In genomic region chr2:118046628-118047210, GRCh38 we compare ENCODE assay signal across 1 cellular context.
TF ChIP-seq lines count a peak whose summit lies in the region.

No MANE protein-coding gene starts in this region.

TF ChIP-seq in HepG2, 621 proteins besides CTCF, POLR2A, EP300 and RAD21 (continued from another document and continues in another):
- TF ChIP-seq, protein P1, sequence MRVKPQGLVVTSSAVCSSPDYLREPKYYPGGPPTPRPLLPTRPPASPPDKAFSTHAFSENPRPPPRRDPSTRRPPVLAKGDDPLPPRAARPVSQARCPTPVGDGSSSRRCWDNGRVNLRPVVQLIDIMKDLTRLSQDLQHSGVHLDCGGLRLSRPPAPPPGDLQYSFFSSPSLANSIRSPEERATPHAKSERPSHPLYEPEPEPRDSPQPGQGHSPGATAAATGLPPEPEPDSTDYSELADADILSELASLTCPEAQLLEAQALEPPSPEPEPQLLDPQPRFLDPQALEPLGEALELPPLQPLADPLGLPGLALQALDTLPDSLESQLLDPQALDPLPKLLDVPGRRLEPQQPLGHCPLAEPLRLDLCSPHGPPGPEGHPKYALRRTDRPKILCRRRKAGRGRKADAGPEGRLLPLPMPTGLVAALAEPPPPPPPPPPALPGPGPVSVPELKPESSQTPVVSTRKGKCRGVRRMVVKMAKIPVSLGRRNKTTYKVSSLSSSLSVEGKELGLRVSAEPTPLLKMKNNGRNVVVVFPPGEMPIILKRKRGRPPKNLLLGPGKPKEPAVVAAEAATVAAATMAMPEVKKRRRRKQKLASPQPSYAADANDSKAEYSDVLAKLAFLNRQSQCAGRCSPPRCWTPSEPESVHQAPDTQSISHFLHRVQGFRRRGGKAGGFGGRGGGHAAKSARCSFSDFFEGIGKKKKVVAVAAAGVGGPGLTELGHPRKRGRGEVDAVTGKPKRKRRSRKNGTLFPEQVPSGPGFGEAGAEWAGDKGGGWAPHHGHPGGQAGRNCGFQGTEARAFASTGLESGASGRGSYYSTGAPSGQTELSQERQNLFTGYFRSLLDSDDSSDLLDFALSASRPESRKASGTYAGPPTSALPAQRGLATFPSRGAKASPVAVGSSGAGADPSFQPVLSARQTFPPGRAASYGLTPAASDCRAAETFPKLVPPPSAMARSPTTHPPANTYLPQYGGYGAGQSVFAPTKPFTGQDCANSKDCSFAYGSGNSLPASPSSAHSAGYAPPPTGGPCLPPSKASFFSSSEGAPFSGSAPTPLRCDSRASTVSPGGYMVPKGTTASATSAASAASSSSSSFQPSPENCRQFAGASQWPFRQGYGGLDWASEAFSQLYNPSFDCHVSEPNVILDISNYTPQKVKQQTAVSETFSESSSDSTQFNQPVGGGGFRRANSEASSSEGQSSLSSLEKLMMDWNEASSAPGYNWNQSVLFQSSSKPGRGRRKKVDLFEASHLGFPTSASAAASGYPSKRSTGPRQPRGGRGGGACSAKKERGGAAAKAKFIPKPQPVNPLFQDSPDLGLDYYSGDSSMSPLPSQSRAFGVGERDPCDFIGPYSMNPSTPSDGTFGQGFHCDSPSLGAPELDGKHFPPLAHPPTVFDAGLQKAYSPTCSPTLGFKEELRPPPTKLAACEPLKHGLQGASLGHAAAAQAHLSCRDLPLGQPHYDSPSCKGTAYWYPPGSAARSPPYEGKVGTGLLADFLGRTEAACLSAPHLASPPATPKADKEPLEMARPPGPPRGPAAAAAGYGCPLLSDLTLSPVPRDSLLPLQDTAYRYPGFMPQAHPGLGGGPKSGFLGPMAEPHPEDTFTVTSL (CRISPR knock-in tag; IDR thresholded peaks at IDR 0.05; ENCODE audit: borderline replicate concordance): no peak
- TF ChIP-seq FOXO1 (CRISPR knock-in tag; IDR thresholded peaks at IDR 0.05): no peak
- no peak for TF ChIP-seq SRY (CRISPR knock-in tag; IDR thresholded peaks at IDR 0.05)
- no peak for TF ChIP-seq ZNF383 (CRISPR knock-in tag; IDR thresholded peaks at IDR 0.05; ENCODE audit: borderline replicate concordance)
- no peak for TF ChIP-seq CHD4 (IDR thresholded peaks at IDR 0.05; ENCODE audit: borderline replicate concordance, low read length)
- no peak for TF ChIP-seq HMG20A (CRISPR knock-in tag; IDR thresholded peaks at IDR 0.05; ENCODE audit: borderline replicate concordance)
- TF ChIP-seq TARDBP (CRISPR knock-in tag; IDR thresholded peaks at IDR 0.05): 0 out of 2 replicates have a peak, but pooled peaks have one; percentile 17
- TF ChIP-seq, protein P2, sequence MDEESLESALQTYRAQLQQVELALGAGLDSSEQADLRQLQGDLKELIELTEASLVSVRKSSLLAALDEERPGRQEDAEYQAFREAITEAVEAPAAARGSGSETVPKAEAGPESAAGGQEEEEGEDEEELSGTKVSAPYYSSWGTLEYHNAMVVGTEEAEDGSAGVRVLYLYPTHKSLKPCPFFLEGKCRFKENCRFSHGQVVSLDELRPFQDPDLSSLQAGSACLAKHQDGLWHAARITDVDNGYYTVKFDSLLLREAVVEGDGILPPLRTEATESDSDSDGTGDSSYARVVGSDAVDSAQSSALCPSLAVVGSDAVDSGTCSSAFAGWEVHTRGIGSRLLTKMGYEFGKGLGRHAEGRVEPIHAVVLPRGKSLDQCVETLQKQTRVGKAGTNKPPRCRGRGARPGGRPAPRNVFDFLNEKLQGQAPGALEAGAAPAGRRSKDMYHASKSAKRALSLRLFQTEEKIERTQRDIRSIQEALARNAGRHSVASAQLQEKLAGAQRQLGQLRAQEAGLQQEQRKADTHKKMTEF (CRISPR knock-in tag; IDR thresholded peaks at IDR 0.05): no peak
- no peak for TF ChIP-seq TAF1 (CRISPR knock-in tag; IDR thresholded peaks at IDR 0.05)
- no peak for TF ChIP-seq ZNF607 (CRISPR knock-in tag; IDR thresholded peaks at IDR 0.05; ENCODE audit: borderline replicate concordance)
- TF ChIP-seq, protein P3, sequence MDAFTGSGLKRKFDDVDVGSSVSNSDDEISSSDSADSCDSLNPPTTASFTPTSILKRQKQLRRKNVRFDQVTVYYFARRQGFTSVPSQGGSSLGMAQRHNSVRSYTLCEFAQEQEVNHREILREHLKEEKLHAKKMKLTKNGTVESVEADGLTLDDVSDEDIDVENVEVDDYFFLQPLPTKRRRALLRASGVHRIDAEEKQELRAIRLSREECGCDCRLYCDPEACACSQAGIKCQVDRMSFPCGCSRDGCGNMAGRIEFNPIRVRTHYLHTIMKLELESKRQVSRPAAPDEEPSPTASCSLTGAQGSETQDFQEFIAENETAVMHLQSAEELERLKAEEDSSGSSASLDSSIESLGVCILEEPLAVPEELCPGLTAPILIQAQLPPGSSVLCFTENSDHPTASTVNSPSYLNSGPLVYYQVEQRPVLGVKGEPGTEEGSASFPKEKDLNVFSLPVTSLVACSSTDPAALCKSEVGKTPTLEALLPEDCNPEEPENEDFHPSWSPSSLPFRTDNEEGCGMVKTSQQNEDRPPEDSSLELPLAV (CRISPR knock-in tag; conservative IDR thresholded peaks at IDR 0.05; ENCODE audit: low read depth): no peak
- no peak for TF ChIP-seq ARID2 (CRISPR knock-in tag; IDR thresholded peaks at IDR 0.05; ENCODE audit: borderline replicate concordance)
- TF ChIP-seq PHB2 (IDR thresholded peaks at IDR 0.05; ENCODE audit: partially characterized antibody): no peak
- no peak for TF ChIP-seq ZMAT3 (CRISPR knock-in tag; conservative IDR thresholded peaks at IDR 0.05)
- no peak for TF ChIP-seq TIGD3 (CRISPR knock-in tag; IDR thresholded peaks at IDR 0.05; ENCODE audit: borderline replicate concordance)
- TF ChIP-seq KDM6A (CRISPR knock-in tag; IDR thresholded peaks at IDR 0.05; ENCODE audit: low read depth): no peak
- TF ChIP-seq RCOR2 (CRISPR knock-in tag; IDR thresholded peaks at IDR 0.05): no peak
- no peak for TF ChIP-seq ZNF768 (CRISPR knock-in tag; IDR thresholded peaks at IDR 0.05)
- no peak for TF ChIP-seq ZNF282 (IDR thresholded peaks at IDR 0.05; ENCODE audit: partially characterized antibody)
- TF ChIP-seq ZNF256 (CRISPR knock-in tag; conservative IDR thresholded peaks at IDR 0.05): no peak
- TF ChIP-seq ZNF709 (CRISPR knock-in tag; IDR thresholded peaks at IDR 0.05): no peak
- TF ChIP-seq FOXA1 (IDR thresholded peaks at IDR 0.05): no peak
- peak; percentile 58; the same call in 1 of the 2 replicates for TF ChIP-seq FOXA1 (CRISPR knock-in tag; IDR thresholded peaks at IDR 0.05)
- no peak for TF ChIP-seq ZNF160 (CRISPR knock-in tag; IDR thresholded peaks at IDR 0.05)
- 0 out of 2 replicates have a peak, but pooled peaks have one; percentile 29 for TF ChIP-seq ZSCAN9 (CRISPR knock-in tag; IDR thresholded peaks at IDR 0.05; ENCODE audit: borderline replicate concordance)
- TF ChIP-seq ZNF101 (CRISPR knock-in tag; IDR thresholded peaks at IDR 0.05; ENCODE audit: borderline replicate concordance, low read depth): no peak
- 0 out of 2 replicates have a peak, but pooled peaks have one; percentile 22 for TF ChIP-seq SOX5 (CRISPR knock-in tag; IDR thresholded peaks at IDR 0.05; ENCODE audit: borderline replicate concordance)
- no peak for TF ChIP-seq ONECUT2 (CRISPR knock-in tag; IDR thresholded peaks at IDR 0.05)
- no peak for TF ChIP-seq SYNCRIP (IDR thresholded peaks at IDR 0.05; ENCODE audit: insufficient read depth, low read depth, low read length)
- TF ChIP-seq ZSCAN5A (CRISPR knock-in tag; IDR thresholded peaks at IDR 0.05; ENCODE audit: borderline replicate concordance): no peak
- TF ChIP-seq ZNF841 (CRISPR knock-in tag; IDR thresholded peaks at IDR 0.05; ENCODE audit: borderline replicate concordance): no peak
- TF ChIP-seq PLRG1 (conservative IDR thresholded peaks at IDR 0.05): no peak
- no peak for TF ChIP-seq FOXK1 (CRISPR knock-in tag; IDR thresholded peaks at IDR 0.05; ENCODE audit: borderline replicate concordance, low read depth)
- no peak for TF ChIP-seq ZNF589 (CRISPR knock-in tag; conservative IDR thresholded peaks at IDR 0.05)
- no peak for TF ChIP-seq YEATS4 (CRISPR knock-in tag; IDR thresholded peaks at IDR 0.05; ENCODE audit: borderline replicate concordance)
- no peak for TF ChIP-seq TRIM22 (IDR thresholded peaks at IDR 0.05)
- TF ChIP-seq GABPB1 (CRISPR knock-in tag; IDR thresholded peaks at IDR 0.05): no peak
- no peak for TF ChIP-seq ZFX (CRISPR knock-in tag; IDR thresholded peaks at IDR 0.05; ENCODE audit: low read depth)
- no peak for TF ChIP-seq IRF9 (CRISPR knock-in tag; IDR thresholded peaks at IDR 0.05; ENCODE audit: borderline replicate concordance)
- no peak for TF ChIP-seq KDM5A (IDR thresholded peaks at IDR 0.05; ENCODE audit: borderline replicate concordance, low read length)
- TF ChIP-seq JUND (CRISPR knock-in tag; IDR thresholded peaks at IDR 0.05): no peak
- TF ChIP-seq, protein P4, sequence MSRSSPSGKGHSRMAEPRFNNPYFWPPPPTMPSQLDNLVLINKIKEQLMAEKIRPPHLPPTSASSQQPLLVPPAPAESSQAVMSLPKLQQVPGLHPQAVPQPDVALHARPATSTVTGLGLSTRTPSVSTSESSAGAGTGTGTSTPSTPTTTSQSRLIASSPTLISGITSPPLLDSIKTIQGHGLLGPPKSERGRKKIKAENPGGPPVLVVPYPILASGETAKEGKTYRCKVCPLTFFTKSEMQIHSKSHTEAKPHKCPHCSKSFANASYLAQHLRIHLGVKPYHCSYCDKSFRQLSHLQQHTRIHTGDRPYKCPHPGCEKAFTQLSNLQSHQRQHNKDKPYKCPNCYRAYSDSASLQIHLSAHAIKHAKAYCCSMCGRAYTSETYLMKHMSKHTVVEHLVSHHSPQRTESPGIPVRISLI (CRISPR knock-in tag; IDR thresholded peaks at IDR 0.05; ENCODE audit: borderline replicate concordance): no peak
- TF ChIP-seq NFIB (CRISPR knock-in tag; IDR thresholded peaks at IDR 0.05; ENCODE audit: borderline replicate concordance): no peak
- no peak for TF ChIP-seq HIC2 (CRISPR knock-in tag; IDR thresholded peaks at IDR 0.05; ENCODE audit: low read depth)
- no peak for TF ChIP-seq TRAFD1 (CRISPR knock-in tag; IDR thresholded peaks at IDR 0.05; ENCODE audit: borderline replicate concordance)
- no peak for TF ChIP-seq ZFAT (CRISPR knock-in tag; conservative IDR thresholded peaks at IDR 0.05)
- TF ChIP-seq ZBTB8A (CRISPR knock-in tag; IDR thresholded peaks at IDR 0.05; ENCODE audit: borderline replicate concordance, low read depth): no peak
- TF ChIP-seq MEF2D (CRISPR knock-in tag; IDR thresholded peaks at IDR 0.05): no peak
